In genomic region chr1:99292946-99293345, GRCh38 we compare ENCODE assay signal across 23 cellular contexts. TPM values are rescaled to one million over a fixed set of nuclear protein-coding genes. Genes with fewer than 3 reads are reported as not detected.
"Had no signal": no experiment of that assay in that cellular context is flagged by ENCODE, and none has a peak within 500 bp of the region (broad histone marks: within the 10 kb centered on the region; RNA-seq: fewer than 3 reads in every experiment).

No MANE protein-coding gene starts in this region.

- H3K27ac ChIP-seq: cardiac muscle cell, esophagus muscularis mucosa, neutrophil, suprapubic skin, transverse colon, vagina had no signal

- H3K27me3 ChIP-seq: cardiac muscle cell, esophagus muscularis mucosa, neutrophil, suprapubic skin, transverse colon, vagina had no signal

- ATAC-seq: activated CD8-positive, alpha-beta T cell treated with anti-CD3 and anti-CD28 coated beads, Interleukin-2, amount 10 ng/mL, durations not matched to agents 7 days and 5 days; activated naive CD8-positive, alpha-beta T cell treated with anti-CD3 and anti-CD28 coated beads, Interleukin-2, amount 50 U/mL, for 24 hours; mucosa of descending colon; stimulated activated naive CD8-positive, alpha-beta T cell treated with anti-CD3 and anti-CD28 coated beads, Interleukin-15, amount 100 ng/mL, for 72 hours had no signal

- H3K9me3 ChIP-seq: mucosa of descending colon, neutrophil, suprapubic skin, vagina had no signal

- H3K36me3 ChIP-seq: cardiac muscle cell, esophagus muscularis mucosa, neutrophil, suprapubic skin, transverse colon, vagina had no signal

- DNase-seq: activated CD4-positive, alpha-beta T cell treated with anti-CD3 and anti-CD28 coated beads, Interleukin-2, amount 10 ng/mL, durations not matched to agents 24 days and 14 days; activated CD8-positive, alpha-beta T cell treated with anti-CD3 and anti-CD28 coated beads, Interleukin-2, amount 10 ng/mL, durations not matched to agents 7 days and 5 days; activated effector memory CD4-positive, alpha-beta T cell treated with Interleukin-2 at 50 U/mL for 16 hours; activated naive CD4-positive, alpha-beta T cell treated with anti-CD3 and anti-CD28 coated beads, Interleukin-2, amount 10 ng/mL, durations not matched to agents 7 days and 5 days; activated naive CD8-positive, alpha-beta T cell treated with anti-CD3 and anti-CD28 coated beads, Interleukin-2, amount 50 U/mL, for 24 hours; activated T-cell treated with anti-CD3 and anti-CD28 coated beads, Interleukin-2, amount 50 U/mL, for 24 hours; aorta; dermis blood vessel endothelial cell; effector memory CD4-positive, alpha-beta T cell; mucosa of descending colon; naive B cell; retina; stimulated activated CD4-positive, alpha-beta T cell treated with anti-CD3 and anti-CD28 coated beads, Interleukin-2, amount 100 ng/mL, for 48 hours; stimulated activated naive CD8-positive, alpha-beta T cell treated with anti-CD3 and anti-CD28 coated beads, Interleukin-15, amount 100 ng/mL, for 72 hours; T1000; transverse colon had no signal

- H3K4me1 ChIP-seq: esophagus muscularis mucosa, suprapubic skin, transverse colon, vagina had no signal

- H3K4me3 ChIP-seq: cardiac muscle cell, esophagus muscularis mucosa, mucosa of descending colon, suprapubic skin, transverse colon, vagina had no signal

RNA-seq across cellular contexts. Expression of gene PLPPR4, which starts 28.7 kb away (rescaled TPM):
- total RNA-seq: activated CD4-positive, alpha-beta T cell treated with anti-CD3 and anti-CD28 coated beads, Interleukin-2, amount 10 ng/mL, durations not matched to agents 24 days and 14 days; activated CD8-positive, alpha-beta T cell treated with anti-CD3 and anti-CD28 coated beads, Interleukin-2, amount 10 ng/mL, durations not matched to agents 7 days and 5 days; endothelial cell of umbilical vein; T-helper 1 cell treated with Interleukin-12 subunit alpha and Interleukin-12 subunit beta and Interleukin-4 antibody, amounts not matched to agents 30 ng/mL and 1 ng/mL, for 36 hours had no signal
